25 cellular contexts compared by ENCODE assay signal in genomic region chr21:44402323-44403105, GRCh38. TPM values are rescaled to one million over a fixed set of nuclear protein-coding genes. Genes with fewer than 3 reads are reported as not detected.
DNase-seq lines count a peak whose midpoint lies in the region; ATAC-seq and TF ChIP-seq lines count a peak whose summit lies in the region.
"Had no signal": no experiment of that assay in that cellular context is flagged by ENCODE, and none has a peak within 500 bp of the region (broad histone marks: within the 10 kb centered on the region; RNA-seq: fewer than 3 reads in every experiment).

No MANE protein-coding gene starts in this region.

- peaks cover 13% of the 10 kb centered on the region for H3F3A ChIP-seq in SK-N-SH (replicated peaks; ENCODE audit: insufficient read depth)

- H3K27me3 Mint-ChIP-seq in activated naive CD4-positive, alpha-beta T cell treated with anti-CD3 and anti-CD28 coated beads, Interleukin-2, amount 10 ng/mL, durations not matched to agents 7 days and 5 days, result no peaks in the 10 kb centered on the region

- H3K9me3 ChIP-seq in SK-N-SH, result no peaks in the 10 kb centered on the region
- no peaks in the 10 kb centered on the region for H3K9me3 ChIP-seq in testis
- no peaks in the 10 kb centered on the region for H3K9me3 ChIP-seq in Peyer's patch

- H3K36me3 ChIP-seq in SK-N-SH (replicated peaks in 1 of 2; ENCODE audit: control insufficient read depth in 1 of 2, insufficient read depth in 2 of 2, low read length in 1 of 2), result no peaks in the 10 kb centered on the region
- no peaks in the 10 kb centered on the region for H3K36me3 ChIP-seq in testis (ENCODE audit: low read depth, missing control alignments)
- no peaks in the 10 kb centered on the region for H3K36me3 ChIP-seq in Peyer's patch
- H3K36me3 ChIP-seq: MG63 had no signal

- H3K27me3 ChIP-seq in SK-N-SH (ENCODE audit: insufficient read depth) (0 out of 2 replicates have a peak, but pooled peaks cover 3% of the 10 kb centered on the region), testis (no peaks in the 10 kb centered on the region), Peyer's patch (no peaks in the 10 kb centered on the region)
- H3K27me3 ChIP-seq: MG63 had no signal

- CTCF ChIA-PET in SK-N-SH (lab: Yijun Ruan, JAX), result no interaction called here
- CTCF ChIA-PET in activated naive CD4-positive, alpha-beta T cell treated with anti-CD3 and anti-CD28 coated beads, Interleukin-2, amount 10 ng/mL, durations not matched to agents 7 days and 5 days (lab: Charles Lee), result no interaction called here

- POLR2A ChIA-PET in SK-N-SH (lab: Yijun Ruan, JAX), result no interaction called here

- DNase-seq in SK-N-SH (peak; percentile 21), HK-2 (ENCODE audit: unreplicated experiment) (peak; percentile 52), iPS-NIHi7 (ENCODE audit: extremely low spot score) (peak; percentile 8), testis (peak; percentile 11), Peyer's patch (no peak)
- no peak for DNase-seq in activated naive CD4-positive, alpha-beta T cell treated with anti-CD3 and anti-CD28 coated beads, Interleukin-2, amount 10 ng/mL, durations not matched to agents 7 days and 5 days
- DNase-seq: CD8-positive, alpha-beta memory T cell; DND-41; HFFc6; MG63; NCI-H1092; NCI-H146; NCI-H2081; NCI-H510A; NCI-H82; SHP77 treated with DMSO at 0.1 percent for 48 hours had no signal

- H3K4me3 ChIP-seq in SK-N-SH (ENCODE audit: low read depth in 2 of 2, low read length in 1 of 2) (no peak overlapping the region), testis (no peak overlapping the region), Peyer's patch (no peak overlapping the region)
- H3K4me3 ChIP-seq: GM12878, GM23338, MG63 had no signal

- WGBS in SK-N-SH (ENCODE audit: low lambda C conversion rate), result 37% methylated on average over 7 of the region's 17 CpGs
- WGBS in testis, 2 donors, result 85% methylated on average over 16 of the region's 17 CpGs; no CpG with 5 or more reads in 1 of the 2 donors

- H3K27ac ChIP-seq in SK-N-SH (ENCODE audit: low read depth in 2 of 2, low read length in 1 of 2), result no peak overlapping the region
- no peak overlapping the region for H3K27ac ChIP-seq in testis
- no peak overlapping the region for H3K27ac ChIP-seq in Peyer's patch
- H3K27ac ChIP-seq: 22Rv1, KMS-11 had no signal

- no peak overlapping the region for H3K27ac Mint-ChIP-seq in activated naive CD4-positive, alpha-beta T cell treated with anti-CD3 and anti-CD28 coated beads, Interleukin-2, amount 10 ng/mL, durations not matched to agents 7 days and 5 days
- H3K27ac Mint-ChIP-seq: GM23338, HFFc6 had no signal

- TF ChIP-seq CTCF in SK-N-SH (IDR thresholded peaks at IDR 0.05), result no peak
- no peak for TF ChIP-seq CTCF in testis (IDR thresholded peaks at IDR 0.05)
- TF ChIP-seq CTCF in Peyer's patch (IDR thresholded peaks at IDR 0.05), result no peak

- H3K4me2 ChIP-seq in SK-N-SH, result no peak overlapping the region
- H3K4me2 ChIP-seq: GM23338, KMS-11 had no signal

- H4K20me1 ChIP-seq in SK-N-SH (ENCODE audit: insufficient read depth), result no peaks in the 10 kb centered on the region

- peaks cover 19% of the 10 kb centered on the region for H3K36me3 Mint-ChIP-seq in activated naive CD4-positive, alpha-beta T cell treated with anti-CD3 and anti-CD28 coated beads, Interleukin-2, amount 10 ng/mL, durations not matched to agents 7 days and 5 days

- H3K4me1 ChIP-seq in SK-N-SH (ENCODE audit: control insufficient read depth in 1 of 2, insufficient read depth in 2 of 2, low read depth in 1 of 2, low read length in 1 of 2), result no peaks in the 10 kb centered on the region
- H3K4me1 ChIP-seq in testis, result no peaks in the 10 kb centered on the region
- H3K4me1 ChIP-seq in Peyer's patch, result no peaks in the 10 kb centered on the region

- TF ChIP-seq RAD21 in SK-N-SH (IDR thresholded peaks at IDR 0.05; ENCODE audit: low read length), result no peak

- no peak overlapping the region for H2AFZ ChIP-seq in SK-N-SH (ENCODE audit: low read depth)
- H2AFZ ChIP-seq: GM23338 had no signal

- no peaks in the 10 kb centered on the region for H3K9me2 ChIP-seq in SK-N-SH

- peaks cover 9% of the 10 kb centered on the region for H3K9me3 Mint-ChIP-seq in activated naive CD4-positive, alpha-beta T cell treated with anti-CD3 and anti-CD28 coated beads, Interleukin-2, amount 10 ng/mL, durations not matched to agents 7 days and 5 days

- H3K4me3 Mint-ChIP-seq in activated naive CD4-positive, alpha-beta T cell treated with anti-CD3 and anti-CD28 coated beads, Interleukin-2, amount 10 ng/mL, durations not matched to agents 7 days and 5 days, result no peak overlapping the region
- H3K4me3 Mint-ChIP-seq: CD8-positive, alpha-beta memory T cell; GM23338; HFFc6 had no signal

- H3K4me1 Mint-ChIP-seq in activated naive CD4-positive, alpha-beta T cell treated with anti-CD3 and anti-CD28 coated beads, Interleukin-2, amount 10 ng/mL, durations not matched to agents 7 days and 5 days, result peaks cover 2% of the 10 kb centered on the region
- H3K4me1 Mint-ChIP-seq: GM23338 had no signal

- no peak overlapping the region for H3K9ac ChIP-seq in SK-N-SH
- H3K9ac ChIP-seq: KMS-11 had no signal

- no peak for TF ChIP-seq POLR2A in testis (IDR thresholded peaks at IDR 0.05)
- no peak for TF ChIP-seq POLR2A in Peyer's patch (IDR thresholded peaks at IDR 0.05)
- TF ChIP-seq POLR2A in GM18505 (IDR thresholded peaks at IDR 0.05; ENCODE audit: borderline replicate concordance, extremely low read depth, insufficient read depth, insufficient read length), result no peak

- no peak for TF ChIP-seq EP300 in SK-N-SH (IDR thresholded peaks at IDR 0.05; ENCODE audit: borderline replicate concordance in 1 of 2, low read depth in 1 of 2, low read length in 1 of 2)

- intact Hi-C loops in testis (cut with DNase I; ENCODE audit: low total_unique reads), result no loop called here

- ATAC-seq in SK-N-SH treated with all-trans-retinoic acid at 6 μM for 48 hours, result no peak
- no peak for ATAC-seq in GM18505 (IDR thresholded peaks at IDR 0.05; ENCODE audit: unreplicated experiment)
- ATAC-seq: GM12878, GM23338, HepG2, Panc1 had no signal

- H3K79me2 ChIP-seq in SK-N-SH (ENCODE audit: insufficient read depth), result no peaks in the 10 kb centered on the region

TF ChIP-seq in SK-N-SH, 30 proteins besides CTCF, POLR2A, EP300 and RAD21:
- TF ChIP-seq CHD2 (IDR thresholded peaks at IDR 0.05; ENCODE audit: low read length, partially characterized antibody), result no peak

TF ChIP-seq in SK-N-SH treated with all-trans-retinoic acid at 6 μM for 48 hours, 23 proteins besides CTCF, POLR2A, EP300 and RAD21 (continues in another document):
- no peak for TF ChIP-seq ZNF8 (CRISPR knock-in tag; IDR thresholded peaks at IDR 0.05)
- TF ChIP-seq, protein P1, sequence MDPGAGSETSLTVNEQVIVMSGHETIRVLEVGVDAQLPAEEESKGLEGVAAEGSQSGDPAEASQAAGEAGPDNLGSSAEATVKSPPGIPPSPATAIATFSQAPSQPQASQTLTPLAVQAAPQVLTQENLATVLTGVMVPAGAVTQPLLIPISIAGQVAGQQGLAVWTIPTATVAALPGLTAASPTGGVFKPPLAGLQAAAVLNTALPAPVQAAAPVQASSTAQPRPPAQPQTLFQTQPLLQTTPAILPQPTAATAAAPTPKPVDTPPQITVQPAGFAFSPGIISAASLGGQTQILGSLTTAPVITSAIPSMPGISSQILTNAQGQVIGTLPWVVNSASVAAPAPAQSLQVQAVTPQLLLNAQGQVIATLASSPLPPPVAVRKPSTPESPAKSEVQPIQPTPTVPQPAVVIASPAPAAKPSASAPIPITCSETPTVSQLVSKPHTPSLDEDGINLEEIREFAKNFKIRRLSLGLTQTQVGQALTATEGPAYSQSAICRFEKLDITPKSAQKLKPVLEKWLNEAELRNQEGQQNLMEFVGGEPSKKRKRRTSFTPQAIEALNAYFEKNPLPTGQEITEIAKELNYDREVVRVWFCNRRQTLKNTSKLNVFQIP (CRISPR knock-in tag; IDR thresholded peaks at IDR 0.05; ENCODE audit: borderline replicate concordance, low read depth), result no peak
- TF ChIP-seq OSR1 (CRISPR knock-in tag; IDR thresholded peaks at IDR 0.05), result no peak
- TF ChIP-seq CSRNP3 (CRISPR knock-in tag; IDR thresholded peaks at IDR 0.05), result no peak
- no peak for TF ChIP-seq ISL1 (CRISPR knock-in tag; IDR thresholded peaks at IDR 0.05)
- TF ChIP-seq SNAI2 (CRISPR knock-in tag; IDR thresholded peaks at IDR 0.05), result no peak
- TF ChIP-seq GLIS3 (CRISPR knock-in tag; IDR thresholded peaks at IDR 0.05), result no peak
- TF ChIP-seq, protein P2, sequence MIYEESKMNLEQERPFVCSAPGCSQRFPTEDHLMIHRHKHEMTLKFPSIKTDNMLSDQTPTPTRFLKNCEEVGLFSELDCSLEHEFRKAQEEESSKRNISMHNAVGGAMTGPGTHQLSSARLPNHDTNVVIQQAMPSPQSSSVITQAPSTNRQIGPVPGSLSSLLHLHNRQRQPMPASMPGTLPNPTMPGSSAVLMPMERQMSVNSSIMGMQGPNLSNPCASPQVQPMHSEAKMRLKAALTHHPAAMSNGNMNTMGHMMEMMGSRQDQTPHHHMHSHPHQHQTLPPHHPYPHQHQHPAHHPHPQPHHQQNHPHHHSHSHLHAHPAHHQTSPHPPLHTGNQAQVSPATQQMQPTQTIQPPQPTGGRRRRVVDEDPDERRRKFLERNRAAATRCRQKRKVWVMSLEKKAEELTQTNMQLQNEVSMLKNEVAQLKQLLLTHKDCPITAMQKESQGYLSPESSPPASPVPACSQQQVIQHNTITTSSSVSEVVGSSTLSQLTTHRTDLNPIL (CRISPR knock-in tag; IDR thresholded peaks at IDR 0.05; ENCODE audit: low read depth), result no peak

RNA-seq across cellular contexts. Expression of gene TRPM2, which starts 49.1 kb away (rescaled TPM):
- polyA plus RNA-seq in SK-N-SH (2012; rRNA removed), result not detected in 2 replicates
- polyA plus RNA-seq in SK-N-SH (2012; cell fraction: cytosol; rRNA removed), result not detected in 2 replicates
- 0.02 TPM in 1 of 2 replicates, not detected in the other for polyA plus RNA-seq in SK-N-SH (2012; cell fraction: nucleus; rRNA removed)
- 1 to 10 TPM; 3.0 to 3.9 TPM for total RNA-seq in testis
- polyA plus RNA-seq in testis (ENCODE audit: insufficient read depth, low read depth, low replicate concordance), result 4.9 TPM
- 10 to 100 TPM in 1 of 4 donors, 1 to 10 TPM in 3; 1.1 to 27.2 (median 3.3) TPM for total RNA-seq in Peyer's patch
- polyA plus RNA-seq: BJ had no signal

RNA-seq across cellular contexts. Expression of gene LRRC3, which starts 52.8 kb away (rescaled TPM):
- 1.9 and 2.3 TPM in 2 replicates for polyA plus RNA-seq in SK-N-SH (2012; rRNA removed)
- 0.91 and 1.5 TPM in 2 replicates for polyA plus RNA-seq in SK-N-SH (2012; cell fraction: cytosol; rRNA removed)
- polyA plus RNA-seq in SK-N-SH (2012; cell fraction: nucleus; rRNA removed), result 1.5 and 1.9 TPM in 2 replicates
- 10 to 100 TPM in 1 of 2 donors, 1 to 10 TPM in 1; 8.3 to 11.8 TPM for total RNA-seq in testis
- 4.9 TPM for polyA plus RNA-seq in testis (ENCODE audit: insufficient read depth, low read depth, low replicate concordance)
- 1 to 10 TPM; 1.7 to 6.6 (median 2.2) TPM for total RNA-seq in Peyer's patch
- total RNA-seq: HFFc6 had no signal

Comparison
In these comparisons a context has a peak if more than half of its experiments do, and no peak if none do; other contexts are left out.
1. DNase-seq: peak in SK-N-SH (single experiment), HK-2 (single experiment), iPS-NIHi7 (single experiment) and testis (single experiment); none in activated naive CD4-positive, alpha-beta T cell treated with anti-CD3 and anti-CD28 coated beads, Interleukin-2, amount 10 ng/mL, durations not matched to agents 7 days and 5 days (single experiment) and Peyer's patch (0 of 3).